8 cellular contexts compared by ENCODE assay signal in genomic region chr17:80261159-80261894, GRCh38. TPM values are rescaled to one million over a fixed set of nuclear protein-coding genes. Genes with fewer than 3 reads are reported as not detected.
DNase-seq lines count a peak whose midpoint lies in the region; ATAC-seq and TF ChIP-seq lines count a peak whose summit lies in the region.

No MANE protein-coding gene starts in this region.

- TF ChIP-seq CTCF in osteoblast (IDR thresholded peaks at IDR 0.05; ENCODE audit: extremely low read depth, low read depth, low read length) = no peak

- peaks cover 5% of the 10 kb centered on the region for H3K36me3 Mint-ChIP-seq in activated naive CD4-positive, alpha-beta T cell treated with anti-CD3 and anti-CD28 coated beads, Interleukin-2, amount 50 U/mL, for 24 hours

- peak overlapping the region; percentile 74 for H2AFZ ChIP-seq in osteoblast (ENCODE audit: low read length)

- peaks cover 60% of the 10 kb centered on the region for H3K4me1 Mint-ChIP-seq in activated naive CD4-positive, alpha-beta T cell treated with anti-CD3 and anti-CD28 coated beads, Interleukin-2, amount 50 U/mL, for 24 hours

- no peaks in the 10 kb centered on the region for H3K27me3 ChIP-seq in osteoblast (ENCODE audit: insufficient read depth, low read length)

- peak overlapping the region; percentile 84 for H3K4me3 Mint-ChIP-seq in activated naive CD4-positive, alpha-beta T cell treated with anti-CD3 and anti-CD28 coated beads, Interleukin-2, amount 50 U/mL, for 24 hours

- intact Hi-C loops in head of caudate nucleus (cut with DNase I) = loop anchor here (10.0 kb wide), 1 partner anchor 117 kb away; the partner anchor contains the start of gene EIF4A3

- peaks cover 13% of the 10 kb centered on the region for H3K36me3 ChIP-seq in osteoblast (ENCODE audit: insufficient read depth, low read length)

- ATAC-seq in HG03280 (IDR thresholded peaks at IDR 0.05; ENCODE audit: unreplicated experiment) = peak; percentile 4
- no peak for ATAC-seq in GM21529 (IDR thresholded peaks at IDR 0.05; ENCODE audit: unreplicated experiment)

- peak overlapping the region; percentile 94 for H3K4me3 ChIP-seq in osteoblast (ENCODE audit: insufficient read depth, low read length)

- H3K9me3 ChIP-seq in osteoblast (ENCODE audit: low read depth, low read length) = no peaks in the 10 kb centered on the region

- peaks cover 43% of the 10 kb centered on the region for H3K79me2 ChIP-seq in osteoblast (ENCODE audit: insufficient read depth, low read length)

- H3K27ac Mint-ChIP-seq in activated naive CD4-positive, alpha-beta T cell treated with anti-CD3 and anti-CD28 coated beads, Interleukin-2, amount 50 U/mL, for 24 hours = peak overlapping the region; percentile 92

- no peaks in the 10 kb centered on the region for H3K27me3 Mint-ChIP-seq in activated naive CD4-positive, alpha-beta T cell treated with anti-CD3 and anti-CD28 coated beads, Interleukin-2, amount 50 U/mL, for 24 hours

- H3K4me2 ChIP-seq in osteoblast (ENCODE audit: insufficient read depth, low read length) = peak overlapping the region; percentile 85

- H3K27ac ChIP-seq in osteoblast (ENCODE audit: low read depth, low read length) = peak overlapping the region; percentile 68

- no peaks in the 10 kb centered on the region for H3K9me3 Mint-ChIP-seq in activated naive CD4-positive, alpha-beta T cell treated with anti-CD3 and anti-CD28 coated beads, Interleukin-2, amount 50 U/mL, for 24 hours

- H3K4me1 ChIP-seq in osteoblast (ENCODE audit: insufficient read depth, low read length) = peaks cover 29% of the 10 kb centered on the region

- DNase-seq in CD1c-positive myeloid dendritic cell (ENCODE audit: extremely low spot score) (peak; percentile 35), RPMI7951 (ENCODE audit: low read depth) (peak; percentile 70), head of caudate nucleus (peak in 33 of 42 donors; percentile 8 to 76 (median 46)), osteoblast (ENCODE audit: insufficient read length, low spot score, missing footprints) (peak; percentile 94), germinal center (ENCODE audit: low spot score) (no peak)

- H4K20me1 ChIP-seq in osteoblast (ENCODE audit: insufficient read depth, low read length) = peaks cover 4% of the 10 kb centered on the region

RNA-seq across cellular contexts. Expression of gene RNF213, which starts 0.7 kb away (rescaled TPM):
- 23.5 and 23.8 TPM in 2 replicates for total RNA-seq in RPMI7951 (2014; rRNA removed; shearing (Covaris generic))
- 134 and 143 TPM in 2 replicates for total RNA-seq in osteoblast

RNA-seq across cellular contexts. Expression of gene SLC26A11, which starts 41.1 kb away (rescaled TPM):
- 2.0 and 2.2 TPM in 2 replicates for total RNA-seq in RPMI7951 (2014; rRNA removed; shearing (Covaris generic))
- total RNA-seq in osteoblast = 12.7 and 17.4 TPM in 2 replicates

RNA-seq across cellular contexts. Expression of gene SGSH, which starts 41.2 kb away (rescaled TPM):
- 6.4 and 7.4 TPM in 2 replicates for total RNA-seq in RPMI7951 (2014; rRNA removed; shearing (Covaris generic))
- total RNA-seq in osteoblast = 15.9 and 19.4 TPM in 2 replicates
